20 cellular contexts compared by ENCODE assay signal in the genomic region with DNA sequence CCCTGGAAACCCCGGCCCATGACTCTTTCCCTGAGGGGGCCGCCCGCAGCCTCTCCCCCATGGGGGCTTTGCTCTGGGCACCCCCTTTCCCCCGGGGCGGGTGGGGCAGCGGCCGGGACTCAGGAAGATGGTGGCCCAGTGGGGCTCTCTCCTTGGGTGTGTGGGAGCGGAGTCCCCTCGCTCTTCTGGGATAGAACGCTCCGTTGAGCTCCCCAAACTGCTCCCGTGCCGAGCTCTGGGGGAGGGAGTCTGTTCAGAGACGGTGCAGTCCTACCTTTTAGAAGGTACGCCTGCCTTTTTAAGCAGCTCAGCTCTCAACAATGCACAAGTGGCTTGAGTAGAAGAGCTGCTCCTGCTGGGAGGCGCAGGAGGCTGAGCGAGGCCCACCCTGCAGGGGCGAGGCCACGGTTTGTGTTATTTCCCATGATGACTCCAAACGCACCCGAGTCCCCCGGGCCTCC. TPM values are rescaled to one million over a fixed set of nuclear protein-coding genes. Genes with fewer than 3 reads are reported as not detected.
DNase-seq lines count a peak whose midpoint lies in the region; TF ChIP-seq lines count a peak whose summit lies in the region.
"Had no signal": no experiment of that assay in that cellular context is flagged by ENCODE, and none has a peak within 500 bp of the region (broad histone marks: within the 10 kb centered on the region; RNA-seq: fewer than 3 reads in every experiment).

No MANE protein-coding gene starts in this region.

- no peaks in the 10 kb centered on the region for H3K36me3 ChIP-seq in HUES48 (ENCODE audit: control insufficient read depth, insufficient read depth, low read length)
- H3K36me3 ChIP-seq in spleen, result no peaks in the 10 kb centered on the region
- H3K36me3 ChIP-seq: heart right ventricle had no signal

- no peaks in the 10 kb centered on the region for H3K9me3 Mint-ChIP-seq in activated naive CD4-positive, alpha-beta T cell treated with anti-CD3 and anti-CD28 coated beads for 36 hours
- H3K9me3 Mint-ChIP-seq: naive B cell had no signal

- no peak for TF ChIP-seq CTCF in spleen (IDR thresholded peaks at IDR 0.05 in 8 of 11, conservative IDR thresholded peaks at IDR 0.05 in 3 of 11)

- TF ChIP-seq POLR2A in spleen (IDR thresholded peaks at IDR 0.05), result no peak

- H3K9me3 ChIP-seq in HUES48 (ENCODE audit: control insufficient read depth, insufficient read depth, low read length) (no peaks in the 10 kb centered on the region), iPS-18c (ENCODE audit: control insufficient read depth, insufficient read depth, low read length) (peaks cover 3% of the 10 kb centered on the region), spleen (no peaks in the 10 kb centered on the region)
- H3K9me3 ChIP-seq: heart right ventricle had no signal

- no peak overlapping the region for H3K9ac ChIP-seq in HUES48 (ENCODE audit: low read depth, low read length)

- peaks cover 16% of the 10 kb centered on the region for H3K27me3 ChIP-seq in HUES48 (ENCODE audit: control insufficient read depth, insufficient read depth, low read length)
- peaks cover 7 to 98% (median 82%) of the 10 kb centered on the region in 7 donors for H3K27me3 ChIP-seq in spleen (replicated peaks in 1 of 7)

- peaks cover 25% of the 10 kb centered on the region for H3K4me1 Mint-ChIP-seq in activated naive CD4-positive, alpha-beta T cell treated with anti-CD3 and anti-CD28 coated beads for 36 hours (ENCODE audit: low read depth)

- peak overlapping the region; percentile 57 for H3K4me3 ChIP-seq in HUES48 (ENCODE audit: low read depth, low read length)
- H3K4me3 ChIP-seq in iPS-18c (ENCODE audit: insufficient read depth, low read depth, low read length), result peak overlapping the region; percentile 42; the same call in 1 of the 2 replicates
- H3K4me3 ChIP-seq in spleen, result peak overlapping the region in 1 of 8 donors; percentile 45
- H3K4me3 ChIP-seq: heart right ventricle, smooth muscle cell had no signal

- H3K36me3 Mint-ChIP-seq in activated naive CD4-positive, alpha-beta T cell treated with anti-CD3 and anti-CD28 coated beads for 36 hours (ENCODE audit: low read depth), result no peaks in the 10 kb centered on the region
- H3K36me3 Mint-ChIP-seq: CD4-positive, CD25-positive, alpha-beta regulatory T cell; naive B cell had no signal

- CTCF ChIA-PET in activated naive CD4-positive, alpha-beta T cell treated with anti-CD3 and anti-CD28 coated beads for 36 hours (lab: Charles Lee), result interaction anchor here (1.2 kb wide), 1 partner anchor 56 kb away, joined by 4 read pairs; no protein-coding TSS in a partner anchor

- 13 to 40% (median 30%) methylated on average over 14 to 22 of the region's 22 CpGs for WGBS in spleen, 5 donors

- no peak for DNase-seq in activated naive CD4-positive, alpha-beta T cell treated with anti-CD3 and anti-CD28 coated beads for 36 hours
- no peak for DNase-seq in activated naive CD4-positive, alpha-beta T cell treated with anti-CD3 and anti-CD28 coated beads, Interleukin-2, amount 50 U/mL, for 16 hours
- peak; percentile 57 for DNase-seq in spleen
- DNase-seq in HUDEP-2 (lab: John Stamatoyannopoulos, UW; ENCODE audit: unreplicated experiment in 76 of 76), result no peak
- no peak for DNase-seq in SKM-1 (lab: John Stamatoyannopoulos, UW; ENCODE audit: unreplicated experiment)
- no peak for DNase-seq in effector CD4-positive, alpha-beta T cell
- DNase-seq: activated naive CD4-positive, alpha-beta T cell; islet precursor cell; naive B cell; SHP77 treated with DMSO at 0.1 percent for 48 hours; stimulated activated CD4-positive, alpha-beta T cell treated with anti-CD3 and anti-CD28 coated beads, Interleukin-4, amount 100 ng/mL, for 24 hours had no signal

- H3K27ac ChIP-seq in HUES48 (ENCODE audit: low read depth, low read length), result no peak overlapping the region
- no peak overlapping the region for H3K27ac ChIP-seq in spleen
- H3K27ac ChIP-seq: heart right ventricle had no signal

- intact Hi-C loops in activated naive CD4-positive, alpha-beta T cell treated with anti-CD3 and anti-CD28 coated beads for 36 hours (cut with micrococcal nuclease), result loop anchor here (2.0 kb wide), 1 partner anchor 18 kb away; no protein-coding TSS in a partner anchor
- intact Hi-C loops in spleen (cut with DNase I; ENCODE audit: low total_unique reads), result no loop called here

- peaks cover 35% of the 10 kb centered on the region for H3K4me1 ChIP-seq in HUES48 (ENCODE audit: control insufficient read depth, insufficient read depth, low read length)
- peaks cover 8 to 35% (median 21%) of the 10 kb centered on the region in 6 donors for H3K4me1 ChIP-seq in spleen

- H3K27me3 Mint-ChIP-seq in activated naive CD4-positive, alpha-beta T cell treated with anti-CD3 and anti-CD28 coated beads for 36 hours (ENCODE audit: low read depth), result peaks cover 11% of the 10 kb centered on the region

- H3K27ac Mint-ChIP-seq in activated naive CD4-positive, alpha-beta T cell treated with anti-CD3 and anti-CD28 coated beads for 36 hours, result no peak overlapping the region
- H3K27ac Mint-ChIP-seq: CD4-positive, CD25-positive, alpha-beta regulatory T cell; naive B cell had no signal

- H3K4me3 Mint-ChIP-seq in activated naive CD4-positive, alpha-beta T cell treated with anti-CD3 and anti-CD28 coated beads for 36 hours, result peak overlapping the region; percentile 34

RNA-seq across cellular contexts. Expression of a gene that starts 21.7 kb away (rescaled TPM):
- not detected for total RNA-seq in activated naive CD4-positive, alpha-beta T cell treated with anti-CD3 and anti-CD28 coated beads for 36 hours
- total RNA-seq in spleen, result not detected
- not detected for polyA plus RNA-seq in spleen
- total RNA-seq: A673; astrocyte; CD4-positive, CD25-positive, alpha-beta regulatory T cell; heart right ventricle; pulmonary artery endothelial cell; smooth muscle cell; T-helper 1 cell treated with Interleukin-12 subunit alpha and Interleukin-12 subunit beta and Interleukin-4 antibody, amounts not matched to agents 30 ng/mL and 1 ng/mL, for 36 hours had no signal
- polyA plus RNA-seq: CD4-positive, CD25-positive, alpha-beta regulatory T cell; smooth muscle cell had no signal
